ENCODE assay signal across 1 cellular context in genomic region chr11:10751581-10751940, GRCh38.
TF ChIP-seq lines count a peak whose summit lies in the region.

No MANE protein-coding gene starts in this region.

TF ChIP-seq in GM23338, 12 proteins besides CTCF, POLR2A, EP300 and RAD21 (continued from another document):
- TF ChIP-seq ZNF462 (CRISPR knock-in tag; IDR thresholded peaks at IDR 0.05) (no peak), ZNF114 (CRISPR knock-in tag; IDR thresholded peaks at IDR 0.05) (no peak)
TF ChIP-seq in GM23338: peak in this region for 0.
